ENCODE assay signal across 16 cellular contexts in genomic region chr7:114799522-114800133, GRCh38.
"Had no signal": no experiment of that assay in that cellular context is flagged by ENCODE, and none has a peak within 500 bp of the region (broad histone marks: within the 10 kb centered on the region; RNA-seq: fewer than 3 reads in every experiment).

No MANE protein-coding gene starts in this region.

- H3K27ac Mint-ChIP-seq: dendritic cell treated with granulocyte-macrophage colony-stimulating factor and Interleukin-4, amounts not matched to agents 40 ng/mL and 50 ng/mL, for 4 days; effector memory CD8-positive, alpha-beta T cell had no signal

- H3K27me3 Mint-ChIP-seq: dendritic cell treated with granulocyte-macrophage colony-stimulating factor and Interleukin-4, amounts not matched to agents 40 ng/mL and 50 ng/mL, for 4 days had no signal

- H3K36me3 ChIP-seq: left ventricle myocardium inferior, right atrium auricular region, stomach, thoracic aorta had no signal

- H3K9me3 Mint-ChIP-seq: dendritic cell treated with granulocyte-macrophage colony-stimulating factor and Interleukin-4, amounts not matched to agents 40 ng/mL and 50 ng/mL, for 4 days; effector memory CD8-positive, alpha-beta T cell had no signal

- H3K27ac ChIP-seq: epithelial cell of prostate, hepatocyte, left ventricle myocardium inferior, right atrium auricular region, stomach, thoracic aorta had no signal

- H3K4me3 Mint-ChIP-seq: dendritic cell treated with granulocyte-macrophage colony-stimulating factor and Interleukin-4, amounts not matched to agents 40 ng/mL and 50 ng/mL, for 4 days; effector memory CD8-positive, alpha-beta T cell; natural killer cell treated with Interleukin-12 subunit alpha and Interleukin-12 subunit beta and Interleukin-15 and Interleukin-18, amount 100 ng/mL, for 72 hours had no signal

- H3K36me3 Mint-ChIP-seq: natural killer cell treated with Interleukin-12 subunit alpha and Interleukin-12 subunit beta and Interleukin-15 and Interleukin-18, amount 100 ng/mL, for 72 hours had no signal

- DNase-seq: activated naive CD4-positive, alpha-beta T cell; anterior cingulate cortex; cerebellar nuclear complex; effector memory CD8-positive, alpha-beta T cell; kidney; left ventricle myocardium inferior; mesenchymal stem cell; nucleus accumbens; small intestine; stomach had no signal

- H3K4me3 ChIP-seq: hepatocyte, left ventricle myocardium inferior, right atrium auricular region, stomach, thoracic aorta had no signal

- H3K27me3 ChIP-seq: hepatocyte, right atrium auricular region, stomach had no signal

- ATAC-seq: effector memory CD8-positive, alpha-beta T cell had no signal

- H3K4me1 ChIP-seq: left ventricle myocardium inferior, right atrium auricular region, stomach had no signal
